Comparison of ENCODE assay signal across 8 cellular contexts in genomic region chr5:72178910-72179815, GRCh38.
DNase-seq lines count a peak whose midpoint lies in the region; TF ChIP-seq lines count a peak whose summit lies in the region.

No MANE protein-coding gene starts in this region.

- H3K36me3 Mint-ChIP-seq in Calu3 (ENCODE audit: insufficient read depth, unreplicated experiment), result peaks cover 8% of the 10 kb centered on the region

- no peaks in the 10 kb centered on the region for H3K27me3 Mint-ChIP-seq in Calu3 (ENCODE audit: unreplicated experiment)

- CTCF ChIA-PET in Calu3 (lab: Charles Lee), result no interaction called here

- TF ChIP-seq CTCF in Calu3 (IDR thresholded peaks at IDR 0.05; ENCODE audit: unreplicated experiment) (no peak), foreskin fibroblast (IDR thresholded peaks at IDR 0.05; ENCODE audit: low read depth, low read length) (no peak)

- peaks cover 42% of the 10 kb centered on the region for H3K4me1 Mint-ChIP-seq in Calu3 (ENCODE audit: low read depth, unreplicated experiment)

- DNase-seq in Calu3, result peak; percentile 64
- peak; percentile 68 for DNase-seq in T1000 (lab: John Stamatoyannopoulos, UW)
- peak; percentile 89 to 96 for DNase-seq in foreskin fibroblast
- peak in 8 of 10 donors; percentile 22 to 90 (median 66) for DNase-seq in posterior cingulate gyrus
- DNase-seq in NCI-H526 (lab: John Stamatoyannopoulos, UW), result no peak
- DNase-seq in SK-N-DZ (ENCODE audit: low spot score), result no peak
- DNase-seq in NK-92 (lab: John Stamatoyannopoulos, UW; ENCODE audit: unreplicated experiment), result no peak
- no peak for DNase-seq in NCI-H1092 treated with DMSO at 0.1 percent for 48 hours (lab: John Stamatoyannopoulos, UW)

- no TSS peak for BruUV-seq in Calu3 (replicated peaks; lab: Mats Ljungman, UMichigan)

- H3K4me3 Mint-ChIP-seq in Calu3 (ENCODE audit: low read depth, unreplicated experiment), result peak overlapping the region; percentile 75

- intact Hi-C loops in Calu3 (cut with micrococcal nuclease; ENCODE audit: unreplicated experiment) (no loop called here), posterior cingulate gyrus (cut with DNase I) (no loop called here)

- no peaks in the 10 kb centered on the region for H3K9me3 Mint-ChIP-seq in Calu3 (ENCODE audit: low read depth, unreplicated experiment)

- H3K27ac Mint-ChIP-seq in Calu3 (ENCODE audit: unreplicated experiment), result peak overlapping the region; percentile 79

- H3K4me3 ChIP-seq in foreskin fibroblast (ENCODE audit: low read depth in 1 of 2, low read length in 2 of 2), result peak overlapping the region; percentile 8 to 38

Comparison
In these comparisons a context has a peak if more than half of its experiments do, and no peak if none do; other contexts are left out.
1. DNase-seq: peak in Calu3 (single experiment), T1000 (single experiment), foreskin fibroblast (2 of 2) and posterior cingulate gyrus (8 of 10); none in NCI-H526 (0 of 2), SK-N-DZ (single experiment), NK-92 (single experiment) and NCI-H1092 treated with DMSO at 0.1 percent for 48 hours (single experiment).